ENCODE assay signal across 8 cellular contexts in the genomic region with DNA sequence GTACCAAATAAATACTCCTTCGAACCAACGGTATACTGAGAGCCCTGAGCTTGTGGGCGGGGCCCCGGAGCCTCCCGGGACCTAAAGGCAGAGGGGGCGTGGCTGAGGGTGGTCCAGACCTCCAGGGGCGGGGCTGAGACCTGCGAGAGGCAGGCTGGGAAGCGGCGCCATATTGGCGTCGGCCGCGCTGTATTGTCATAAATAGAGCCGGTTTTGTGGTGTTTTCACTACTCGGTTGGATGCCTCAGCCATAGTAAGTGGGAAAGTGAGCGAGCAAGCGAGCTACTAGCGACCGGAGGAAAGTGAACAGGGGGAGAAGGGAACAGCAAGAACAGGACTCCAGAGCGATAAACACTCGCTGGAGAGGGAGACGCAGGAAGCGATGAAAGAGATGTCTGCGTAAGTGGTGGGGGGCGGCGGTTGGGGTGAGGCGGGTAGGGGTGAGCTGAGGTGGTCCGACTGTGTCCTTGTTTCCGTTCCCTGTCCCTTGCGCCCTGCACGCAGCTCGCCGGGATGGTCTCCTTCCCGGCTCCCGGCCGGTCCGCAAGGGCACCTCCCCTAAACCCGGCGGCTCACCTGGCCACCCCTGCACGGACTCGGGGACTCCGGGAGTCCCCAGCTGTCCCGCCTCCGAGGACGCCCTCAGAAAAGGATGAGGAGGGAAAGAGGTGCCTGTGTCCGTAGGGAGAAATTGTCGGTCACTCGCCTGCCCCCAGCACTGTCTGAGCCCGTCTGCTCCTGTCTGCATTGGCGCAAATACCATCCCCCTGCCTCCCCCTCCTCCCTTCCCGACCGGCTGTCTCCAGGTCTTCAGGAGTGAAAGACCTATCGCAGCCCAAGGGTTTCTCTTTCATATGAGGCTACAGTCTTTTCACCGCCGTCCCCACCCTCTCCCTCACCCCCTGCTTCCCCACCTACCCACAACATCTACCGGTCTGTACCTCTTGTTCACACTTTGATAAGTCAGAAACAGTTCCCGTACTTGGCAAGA. TPM values are rescaled to one million over a fixed set of nuclear protein-coding genes. Genes with fewer than 3 reads are reported as not detected.
DNase-seq lines count a peak whose midpoint lies in the region; TF ChIP-seq lines count a peak whose summit lies in the region.

A gene (plus strand): TSS at position 172 of the 991 bp plus-strand sequence. CDS start 211 bp downstream, at position 383.

- H3K9me3 ChIP-seq in H9 (ENCODE audit: control insufficient read depth, low read depth, low read length) (no peaks in the 10 kb centered on the region), MG63 (no peaks in the 10 kb centered on the region), stomach smooth muscle (ENCODE audit: control insufficient read depth in 2 of 2, low read length in 2 of 2) (no peaks in the 10 kb centered on the region)

- H3K36me3 Mint-ChIP-seq in H9 (ENCODE audit: insufficient read depth in 1 of 3, low read depth in 3 of 3) (peaks cover 13 to 24% (median 17%) of the 10 kb centered on the region in 3 experiments; a peak in 6 of 7 replicates), neural crest cell (ENCODE audit: low read depth) (peaks cover 6% of the 10 kb centered on the region)

- no peak within 1 kb of the TSS for H2BK12ac ChIP-seq in H9 (ENCODE audit: insufficient read length, low read depth, low read length)

- H3K27ac ChIP-seq in H9 (ENCODE audit: insufficient read length, low read depth, low read length) = peak within 1 kb of the TSS; percentile 66
- H3K27ac ChIP-seq in stomach smooth muscle (ENCODE audit: low read length) = peak within 1 kb of the TSS; percentile 74

- H2AFZ ChIP-seq in H9 (ENCODE audit: low read length) = no peak within 1 kb of the TSS

- H3K14ac ChIP-seq in H9 (ENCODE audit: insufficient read depth, low read length) = no peak within 1 kb of the TSS; the same call in 1 of the 2 replicates

- no peak within 1 kb of the TSS for H2AK5ac ChIP-seq in H9 (ENCODE audit: insufficient read length, low read length)

- no CpG with 5 or more reads among the region's 58 CpGs for WGBS in H9 (ENCODE audit: extremely low coverage, insufficient read length, low lambda C conversion rate)

- H3K27me3 ChIP-seq in H9 (ENCODE audit: insufficient read depth, low read length) (no peaks in the 10 kb centered on the region), MG63 (no peaks in the 10 kb centered on the region), stomach smooth muscle (ENCODE audit: control insufficient read depth in 1 of 2, insufficient read depth in 2 of 2, low read length in 2 of 2) (no peaks in the 10 kb centered on the region)

- no peak within 1 kb of the TSS for H3K4ac ChIP-seq in H9 (ENCODE audit: low read depth, low read length)

- H2BK15ac ChIP-seq in H9 (ENCODE audit: low read depth, low read length) = no peak within 1 kb of the TSS

- H3K18ac ChIP-seq in H9 (ENCODE audit: insufficient read length, low read depth, low read length) = no peak within 1 kb of the TSS

- peaks cover 16 to 21% of the 10 kb centered on the region in 2 experiments for H3K4me1 Mint-ChIP-seq in H9
- H3K4me1 Mint-ChIP-seq in neural crest cell = peaks cover 28% of the 10 kb centered on the region

- no peaks in the 10 kb centered on the region for H3K9me3 Mint-ChIP-seq in H9
- no peaks in the 10 kb centered on the region for H3K9me3 Mint-ChIP-seq in neural crest cell

- H3K23ac ChIP-seq in H9 (ENCODE audit: insufficient read length, low read depth, low read length) = no peak within 1 kb of the TSS

- peak within 1 kb of the TSS; percentile 3 for H2BK5ac ChIP-seq in H9 (ENCODE audit: insufficient read length, low read length)

- H3K27me3 Mint-ChIP-seq in H9 (ENCODE audit: low read depth) = no peaks in the 10 kb centered on the region
- no peaks in the 10 kb centered on the region for H3K27me3 Mint-ChIP-seq in neural crest cell (ENCODE audit: low read depth)

- no peak within 1 kb of the TSS for H4K5ac ChIP-seq in H9 (ENCODE audit: insufficient read length, low read depth, low read length)

- H3K36me3 ChIP-seq in MG63 (peaks cover 25% of the 10 kb centered on the region), stomach smooth muscle (ENCODE audit: control insufficient read depth in 2 of 2, insufficient read depth in 2 of 2, low read length in 2 of 2) (peaks cover 7 to 10% of the 10 kb centered on the region in 2 donors)

- H4K8ac ChIP-seq in H9 (replicated peaks; ENCODE audit: insufficient read length, low read depth, low read length) = no peak within 1 kb of the TSS

- H3K4me3 ChIP-seq in MG63 (peak within 1 kb of the TSS; percentile 94), fibroblast of villous mesenchyme (ENCODE audit: low read depth, low read length) (peak within 1 kb of the TSS; percentile 81), stomach smooth muscle (ENCODE audit: low read length in 2 of 2) (peak within 1 kb of the TSS; percentile 75 to 98)

- H3K56ac ChIP-seq in H9 (ENCODE audit: insufficient read length, low read depth, low read length) = no peak within 1 kb of the TSS

- H3K23me2 ChIP-seq in H9 (ENCODE audit: insufficient read length, low read depth, low read length, poor library complexity, severe bottlenecking) = peaks cover 5% of the 10 kb centered on the region

- peaks cover 2% of the 10 kb centered on the region; the same call in 1 of the 2 replicates for H3K4me1 ChIP-seq in H9 (ENCODE audit: insufficient read depth, low read length)
- H3K4me1 ChIP-seq in stomach smooth muscle (ENCODE audit: control insufficient read depth, insufficient read depth, low read length) = peaks cover 4% of the 10 kb centered on the region

- H2BK120ac ChIP-seq in H9 (ENCODE audit: low read depth, low read length, poor library complexity, severe bottlenecking) = no peak within 1 kb of the TSS

- no peaks in the 10 kb centered on the region for H4K20me1 ChIP-seq in H9 (ENCODE audit: control insufficient read depth, insufficient read depth, insufficient read length)

- DNase-seq in ELR (ENCODE audit: low read depth) (peak; percentile 97), H9 (peak; percentile 96), MG63 (peak; percentile 94), SHP77 treated with DMSO at 0.1 percent for 48 hours (lab: John Stamatoyannopoulos, UW) (peak; percentile 96), fibroblast of villous mesenchyme (ENCODE audit: low read depth) (peak; percentile 89), neural crest cell (ENCODE audit: low read depth, low spot score) (peak; percentile 93)
- DNase-seq in activated effector memory CD4-positive, alpha-beta T cell treated with anti-CD3 and anti-CD28 coated beads, Interleukin-2, amount 50 U/mL, for 16 hours = peak; percentile 99

- H3T11ph ChIP-seq in H9 (ENCODE audit: low read length) = no peak within 1 kb of the TSS

- H4K91ac ChIP-seq in H9 (ENCODE audit: insufficient read length, low read depth, low read length) = no peak within 1 kb of the TSS

- peak within 1 kb of the TSS; percentile 79 for H3K9ac ChIP-seq in H9 (ENCODE audit: extremely low read depth, insufficient read length, low read length)
- H3K9ac ChIP-seq in stomach smooth muscle (ENCODE audit: low read length in 2 of 2) = peak within 1 kb of the TSS; percentile 90 to 91

- H3K4me3 Mint-ChIP-seq in H9 (peak within 1 kb of the TSS; percentile 100), neural crest cell (peak within 1 kb of the TSS; percentile 98)

- H3K4me2 ChIP-seq in H9 (ENCODE audit: insufficient read depth, insufficient read length, low read length) = peak within 1 kb of the TSS; percentile 100

- peaks cover 5% of the 10 kb centered on the region for H3K79me1 ChIP-seq in H9 (ENCODE audit: insufficient read depth, low read depth, low read length, poor library complexity, severe bottlenecking)

- peaks cover 7% of the 10 kb centered on the region; the same call in 1 of the 2 replicates for H3K79me2 ChIP-seq in H9 (ENCODE audit: insufficient read depth, low read length)

- H2BK20ac ChIP-seq in H9 (ENCODE audit: low read depth, low read length, poor library complexity, severe bottlenecking) = no peak within 1 kb of the TSS

- H3K27ac Mint-ChIP-seq in H9 (peak within 1 kb of the TSS; percentile 99 to 100 (median 99)), neural crest cell (ENCODE audit: unreplicated experiment) (peak within 1 kb of the TSS; percentile 98)

- TF ChIP-seq CTCF in H9 (conservative IDR thresholded peaks at IDR 0.05) = no peak
- TF ChIP-seq CTCF in fibroblast of villous mesenchyme (IDR thresholded peaks at IDR 0.05; ENCODE audit: insufficient read depth, low read depth, low read length) = no peak
- no peak for TF ChIP-seq CTCF in neural crest cell (conservative IDR thresholded peaks at IDR 0.05)

RNA-seq across cellular contexts. Expression of the gene that starts here (rescaled TPM):
- total RNA-seq in H9 (2021) (19.2 and 21.1 TPM in 2 replicates), fibroblast of villous mesenchyme (12.6 and 20.3 TPM in 2 replicates), neural crest cell (20.4 and 21.1 TPM in 2 replicates)
- 4.2 and 6.5 TPM in 2 replicates for total RNA-seq in MG63 (2014; rRNA removed; shearing (Covaris generic); ENCODE audit: low replicate concordance)

Comparison
In these comparisons a context has a peak if more than half of its experiments do, and no peak if none do; other contexts are left out.
1. Peak in every context shown above with its lines: DNase-seq, H3K4me3 ChIP-seq and H3K27ac ChIP-seq.